2 cellular contexts compared by ENCODE assay signal in the genomic region with DNA sequence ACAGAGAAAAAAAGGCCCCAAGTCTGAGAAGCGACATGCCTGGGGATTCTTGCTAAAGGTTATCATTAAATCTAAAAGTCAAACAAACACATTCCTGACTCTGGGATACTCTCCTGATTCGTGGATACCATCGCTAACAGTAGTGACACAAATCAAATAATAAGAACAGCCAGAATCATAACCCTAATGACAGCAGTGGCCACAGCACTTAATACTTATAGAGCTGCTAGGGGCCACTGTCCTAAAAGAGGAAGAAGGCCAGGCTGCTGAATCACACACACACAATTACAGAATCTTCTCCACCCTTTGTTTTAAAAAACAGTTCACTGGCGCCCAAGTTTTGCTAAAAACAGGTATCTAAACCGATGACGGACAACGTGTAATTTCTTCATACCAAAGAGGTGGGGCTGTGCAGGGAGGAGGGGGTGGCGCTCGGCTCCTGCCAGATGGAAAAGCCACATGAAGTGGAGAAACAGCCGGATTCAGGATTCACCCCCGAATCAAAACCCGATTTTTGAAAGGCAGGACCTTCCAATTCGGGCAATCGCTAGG.
TF ChIP-seq lines count a peak whose summit lies in the region.

No MANE protein-coding gene starts in this region.

TF ChIP-seq in GM23338, 12 proteins besides CTCF, POLR2A, EP300 and RAD21 (continues in another document):
- TF ChIP-seq STAT1 (IDR thresholded peaks at IDR 0.05; ENCODE audit: unreplicated experiment) (no peak), REST (IDR thresholded peaks at IDR 0.05; ENCODE audit: unreplicated experiment) (no peak), NANOG (IDR thresholded peaks at IDR 0.05; ENCODE audit: borderline replicate concordance) (no peak), ETS1 (IDR thresholded peaks at IDR 0.05) (no peak), EZH2phosphoT487 (IDR thresholded peaks at IDR 0.05; ENCODE audit: unreplicated experiment) (no peak), ZNF331 (CRISPR knock-in tag; IDR thresholded peaks at IDR 0.05; ENCODE audit: low read depth) (no peak), EZH2 (IDR thresholded peaks at IDR 0.05; ENCODE audit: low read depth, unreplicated experiment) (no peak), JUNB (IDR thresholded peaks at IDR 0.05; ENCODE audit: unreplicated experiment) (no peak)
- TF ChIP-seq, protein P1, sequence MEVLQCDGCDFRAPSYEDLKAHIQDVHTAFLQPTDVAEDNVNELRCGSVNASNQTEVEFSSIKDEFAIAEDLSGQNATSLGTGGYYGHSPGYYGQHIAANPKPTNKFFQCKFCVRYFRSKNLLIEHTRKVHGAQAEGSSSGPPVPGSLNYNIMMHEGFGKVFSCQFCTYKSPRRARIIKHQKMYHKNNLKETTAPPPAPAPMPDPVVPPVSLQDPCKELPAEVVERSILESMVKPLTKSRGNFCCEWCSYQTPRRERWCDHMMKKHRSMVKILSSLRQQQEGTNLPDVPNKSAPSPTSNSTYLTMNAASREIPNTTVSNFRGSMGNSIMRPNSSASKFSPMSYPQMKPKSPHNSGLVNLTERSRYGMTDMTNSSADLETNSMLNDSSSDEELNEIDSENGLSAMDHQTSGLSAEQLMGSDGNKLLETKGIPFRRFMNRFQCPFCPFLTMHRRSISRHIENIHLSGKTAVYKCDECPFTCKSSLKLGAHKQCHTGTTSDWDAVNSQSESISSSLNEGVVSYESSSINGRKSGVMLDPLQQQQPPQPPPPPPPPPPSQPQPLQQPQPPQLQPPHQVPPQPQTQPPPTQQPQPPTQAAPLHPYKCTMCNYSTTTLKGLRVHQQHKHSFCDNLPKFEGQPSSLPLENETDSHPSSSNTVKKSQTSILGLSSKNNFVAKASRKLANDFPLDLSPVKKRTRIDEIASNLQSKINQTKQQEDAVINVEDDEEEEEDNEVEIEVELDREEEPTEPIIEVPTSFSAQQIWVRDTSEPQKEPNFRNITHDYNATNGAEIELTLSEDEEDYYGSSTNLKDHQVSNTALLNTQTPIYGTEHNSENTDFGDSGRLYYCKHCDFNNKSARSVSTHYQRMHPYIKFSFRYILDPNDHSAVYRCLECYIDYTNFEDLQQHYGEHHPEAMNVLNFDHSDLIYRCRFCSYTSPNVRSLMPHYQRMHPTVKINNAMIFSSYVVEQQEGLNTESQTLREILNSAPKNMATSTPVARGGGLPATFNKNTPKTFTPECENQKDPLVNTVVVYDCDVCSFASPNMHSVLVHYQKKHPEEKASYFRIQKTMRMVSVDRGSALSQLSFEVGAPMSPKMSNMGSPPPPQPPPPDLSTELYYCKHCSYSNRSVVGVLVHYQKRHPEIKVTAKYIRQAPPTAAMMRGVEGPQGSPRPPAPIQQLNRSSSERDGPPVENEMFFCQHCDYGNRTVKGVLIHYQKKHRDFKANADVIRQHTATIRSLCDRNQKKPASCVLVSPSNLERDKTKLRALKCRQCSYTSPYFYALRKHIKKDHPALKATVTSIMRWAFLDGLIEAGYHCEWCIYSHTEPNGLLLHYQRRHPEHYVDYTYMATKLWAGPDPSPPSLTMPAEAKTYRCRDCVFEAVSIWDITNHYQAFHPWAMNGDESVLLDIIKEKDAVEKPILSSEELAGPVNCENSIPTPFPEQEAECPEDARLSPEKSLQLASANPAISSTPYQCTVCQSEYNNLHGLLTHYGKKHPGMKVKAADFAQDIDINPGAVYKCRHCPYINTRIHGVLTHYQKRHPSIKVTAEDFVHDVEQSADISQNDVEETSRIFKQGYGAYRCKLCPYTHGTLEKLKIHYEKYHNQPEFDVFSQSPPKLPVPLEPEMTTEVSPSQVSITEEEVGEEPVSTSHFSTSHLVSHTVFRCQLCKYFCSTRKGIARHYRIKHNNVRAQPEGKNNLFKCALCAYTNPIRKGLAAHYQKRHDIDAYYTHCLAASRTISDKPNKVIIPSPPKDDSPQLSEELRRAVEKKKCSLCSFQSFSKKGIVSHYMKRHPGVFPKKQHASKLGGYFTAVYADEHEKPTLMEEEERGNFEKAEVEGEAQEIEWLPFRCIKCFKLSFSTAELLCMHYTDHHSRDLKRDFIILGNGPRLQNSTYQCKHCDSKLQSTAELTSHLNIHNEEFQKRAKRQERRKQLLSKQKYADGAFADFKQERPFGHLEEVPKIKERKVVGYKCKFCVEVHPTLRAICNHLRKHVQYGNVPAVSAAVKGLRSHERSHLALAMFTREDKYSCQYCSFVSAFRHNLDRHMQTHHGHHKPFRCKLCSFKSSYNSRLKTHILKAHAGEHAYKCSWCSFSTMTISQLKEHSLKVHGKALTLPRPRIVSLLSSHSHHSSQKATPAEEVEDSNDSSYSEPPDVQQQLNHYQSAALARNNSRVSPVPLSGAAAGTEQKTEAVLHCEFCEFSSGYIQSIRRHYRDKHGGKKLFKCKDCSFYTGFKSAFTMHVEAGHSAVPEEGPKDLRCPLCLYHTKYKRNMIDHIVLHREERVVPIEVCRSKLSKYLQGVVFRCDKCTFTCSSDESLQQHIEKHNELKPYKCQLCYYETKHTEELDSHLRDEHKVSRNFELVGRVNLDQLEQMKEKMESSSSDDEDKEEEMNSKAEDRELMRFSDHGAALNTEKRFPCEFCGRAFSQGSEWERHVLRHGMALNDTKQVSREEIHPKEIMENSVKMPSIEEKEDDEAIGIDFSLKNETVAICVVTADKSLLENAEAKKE (CRISPR knock-in tag; IDR thresholded peaks at IDR 0.05) = no peak

TF ChIP-seq in PFSK-1, 5 proteins besides CTCF, POLR2A, EP300 and RAD21:
- 0 out of 2 replicates have a peak, but pooled peaks have one; percentile 1 for TF ChIP-seq SIN3A (IDR thresholded peaks at IDR 0.05; ENCODE audit: borderline replicate concordance, insufficient read depth, low read length)
- no peak for TF ChIP-seq TAF1 (IDR thresholded peaks at IDR 0.05; ENCODE audit: borderline replicate concordance, insufficient read depth, low read length)
- TF ChIP-seq REST (IDR thresholded peaks at IDR 0.05; ENCODE audit: insufficient read depth in 1 of 2, low read depth in 2 of 2, low read length in 2 of 2) = no peak
TF ChIP-seq in PFSK-1: peak in this region for 1.
